ENCODE assay signal across 8 cellular contexts in genomic region chr19:8396563-8397203, GRCh38. TPM values are rescaled to one million over a fixed set of nuclear protein-coding genes. Genes with fewer than 3 reads are reported as not detected.
DNase-seq lines count a peak whose midpoint lies in the region; ATAC-seq, FAIRE-seq and TF ChIP-seq lines count a peak whose summit lies in the region.

No MANE protein-coding gene starts in this region.

- peak; percentile 85 for FAIRE-seq in GM18507 (lab: Jason Lieb, UNC)

- H3K4me3 Mint-ChIP-seq in endothelial cell (ENCODE audit: unreplicated experiment) (peak overlapping the region; percentile 70), naive B cell (peak overlapping the region in 1 of 8 donors; percentile 30)

- H3K27me3 ChIP-seq in NT2/D1 (ENCODE audit: insufficient read depth, insufficient read length) = no peaks in the 10 kb centered on the region

- H3K36me3 Mint-ChIP-seq in endothelial cell (ENCODE audit: low read depth, unreplicated experiment) (peaks cover 20% of the 10 kb centered on the region), naive B cell (no peaks in the 10 kb centered on the region)

- H3K27ac Mint-ChIP-seq in endothelial cell (ENCODE audit: unreplicated experiment) = peak overlapping the region; percentile 92
- H3K27ac Mint-ChIP-seq in naive B cell = peak overlapping the region in 3 of 6 donors; percentile 19 to 91 (median 47)

- peak overlapping the region; percentile 43 for H3K9ac ChIP-seq in NT2/D1 (ENCODE audit: insufficient read length, low read depth)

- H3K4me1 ChIP-seq in NT2/D1 (ENCODE audit: insufficient read depth, insufficient read length) = peaks cover 28% of the 10 kb centered on the region

- ATAC-seq in naive B cell (ENCODE audit: low read depth in 2 of 2) (peak; percentile 63 to 83), GM18517 (IDR thresholded peaks at IDR 0.05; ENCODE audit: unreplicated experiment) (no peak)

- peaks cover 47% of the 10 kb centered on the region for H3K36me3 ChIP-seq in NT2/D1 (ENCODE audit: insufficient read depth, insufficient read length, low read length)

- no peak overlapping the region for H3K4me3 ChIP-seq in NT2/D1 (ENCODE audit: insufficient read length, low read depth)

- DNase-seq in GM18507 (ENCODE audit: extremely low spot score, insufficient read length, low read depth) (peak; percentile 29), NT2/D1 (ENCODE audit: low read depth, low spot score) (peak; percentile 28), endothelial cell (ENCODE audit: low spot score) (peak; percentile 78), naive B cell (no peak), NCI-H2107 (lab: John Stamatoyannopoulos, UW) (no peak)
- peak; percentile 86 for DNase-seq in activated CD8-positive, alpha-beta memory T cell treated with anti-CD3 and anti-CD28 coated beads, Interleukin-2, amount 50 U/mL, for 48 hours
- peak; percentile 73 for DNase-seq in stimulated activated naive CD4-positive, alpha-beta T cell treated with Interleukin-2 at 50 U/mL for 16 hours (lab: John Stamatoyannopoulos, UW)

- TF ChIP-seq CTCF in endothelial cell (IDR thresholded peaks at IDR 0.05; ENCODE audit: unreplicated experiment) = peak; percentile 34

- no peaks in the 10 kb centered on the region for H3K9me3 ChIP-seq in NT2/D1 (ENCODE audit: insufficient read depth, low read length)

- H3K9me3 Mint-ChIP-seq in endothelial cell (ENCODE audit: unreplicated experiment) (no peaks in the 10 kb centered on the region), naive B cell (no peaks in the 10 kb centered on the region)

- H3K27me3 Mint-ChIP-seq in endothelial cell (ENCODE audit: unreplicated experiment) (peaks cover 22% of the 10 kb centered on the region), naive B cell (no peaks in the 10 kb centered on the region)

- H3K4me1 Mint-ChIP-seq in endothelial cell (ENCODE audit: unreplicated experiment) (peaks cover 52% of the 10 kb centered on the region), naive B cell (peaks cover 26 to 53% (median 48%) of the 10 kb centered on the region in 3 donors)

RNA-seq across cellular contexts. Expression of gene RAB11B, which starts 6.5 kb away (rescaled TPM):
- 130 TPM for total RNA-seq in endothelial cell (ENCODE audit: unreplicated experiment)
- polyA plus RNA-seq in naive B cell (ENCODE audit: low read depth in 6 of 6) = 10 to 100 TPM; 47.9 to 81.2 (median 58.2) TPM

RNA-seq across cellular contexts. Expression of gene MARCHF2, which starts 16.4 kb away (rescaled TPM):
- total RNA-seq in endothelial cell (ENCODE audit: unreplicated experiment) = 58.2 TPM
- 10 to 100 TPM; 19.9 to 40.4 (median 31.3) TPM for polyA plus RNA-seq in naive B cell (ENCODE audit: low read depth in 6 of 6)

RNA-seq across cellular contexts. Expression of gene ANGPTL4, which starts 32.7 kb away (rescaled TPM):
- 14.3 TPM for total RNA-seq in endothelial cell (ENCODE audit: unreplicated experiment)
- not detected for polyA plus RNA-seq in naive B cell (ENCODE audit: low read depth in 6 of 6)

RNA-seq across cellular contexts. Expression of gene HNRNPM, which starts 48.1 kb away (rescaled TPM):
- total RNA-seq in endothelial cell (ENCODE audit: unreplicated experiment) = 223 TPM
- 100 to 1,000 TPM; 185 to 283 (median 210) TPM for polyA plus RNA-seq in naive B cell (ENCODE audit: low read depth in 6 of 6)

RNA-seq across cellular contexts. Expression of gene KANK3, which starts 53.6 kb away (rescaled TPM):
- 109 TPM for total RNA-seq in endothelial cell (ENCODE audit: unreplicated experiment)
- polyA plus RNA-seq in naive B cell (ENCODE audit: low read depth in 6 of 6) = under 1 TPM in 2 of 6 donors, not detected in 4; 0.09 to 0.23 TPM

Comparison
In these comparisons a context has a peak if more than half of its experiments do, and no peak if none do; other contexts are left out.
1. DNase-seq: peak in GM18507 (single experiment), NT2/D1 (single experiment), activated CD8-positive, alpha-beta memory T cell treated with anti-CD3 and anti-CD28 coated beads, Interleukin-2, amount 50 U/mL, for 48 hours (single experiment), endothelial cell (single experiment) and stimulated activated naive CD4-positive, alpha-beta T cell treated with Interleukin-2 at 50 U/mL for 16 hours (single experiment); none in naive B cell (single experiment) and NCI-H2107 (single experiment).